16 cellular contexts compared by ENCODE assay signal in genomic region chr10:13853854-13854253, GRCh38.
DNase-seq lines count a peak whose midpoint lies in the region; ATAC-seq, FAIRE-seq and TF ChIP-seq lines count a peak whose summit lies in the region.
"Had no signal": no experiment of that assay in that cellular context is flagged by ENCODE, and none has a peak within 500 bp of the region (broad histone marks: within the 10 kb centered on the region; RNA-seq: fewer than 3 reads in every experiment).

No MANE protein-coding gene starts in this region.

- 36 to 52% (median 41%) methylated on average over 6 of the region's 6 CpGs for WGBS in adrenal gland, 4 donors
- 44 to 57% methylated on average over 6 of the region's 6 CpGs for WGBS in heart right ventricle, 2 donors

- no peak for TF ChIP-seq POLR2A in adrenal gland (IDR thresholded peaks at IDR 0.05)
- no peak for TF ChIP-seq POLR2A in gastrocnemius medialis (IDR thresholded peaks at IDR 0.05)

- in situ Hi-C loops in gastrocnemius medialis (cut with MboI; ENCODE audit: low sequenced_read_pairs in 4 of 4) = no loop called here

- H3K36me3 ChIP-seq in adrenal gland (replicated peaks in 1 of 2) = no peaks in the 10 kb centered on the region
- peaks cover 0 to 11% (median 0%) of the 10 kb centered on the region in 9 donors for H3K36me3 ChIP-seq in heart right ventricle
- H3K36me3 ChIP-seq in gastrocnemius medialis = no peaks in the 10 kb centered on the region
- H3K36me3 ChIP-seq: cardiac muscle cell, thyroid gland had no signal

- no peak overlapping the region for H3K4me3 ChIP-seq in adrenal gland
- H3K4me3 ChIP-seq in heart right ventricle = no peak overlapping the region
- H3K4me3 ChIP-seq in gastrocnemius medialis = no peak overlapping the region
- H3K4me3 ChIP-seq: cardiac muscle cell, thyroid gland had no signal

- H3K4me1 ChIP-seq in adrenal gland (replicated peaks in 1 of 2) = peaks cover 5 to 9% of the 10 kb centered on the region in 2 donors
- H3K4me1 ChIP-seq in heart right ventricle = peaks cover 3 to 54% (median 32%) of the 10 kb centered on the region in 9 donors
- H3K4me1 ChIP-seq in gastrocnemius medialis = peaks cover 6% of the 10 kb centered on the region in 2 donors

- intact Hi-C loops in adrenal gland (cut with DNase I) (no loop called here), heart right ventricle (cut with DNase I) (no loop called here), gastrocnemius medialis (cut with DNase I; ENCODE audit: low total_unique reads) (no loop called here)

- ATAC-seq in heart right ventricle (peak; percentile 83 to 95 (median 86)), gastrocnemius medialis (peak; percentile 73 to 74), GM18867 (IDR thresholded peaks at IDR 0.05; ENCODE audit: unreplicated experiment) (no peak), GM19328 (IDR thresholded peaks at IDR 0.05; ENCODE audit: unreplicated experiment) (no peak)

- H3K9me3 ChIP-seq in adrenal gland (replicated peaks in 1 of 3) = no peaks in the 10 kb centered on the region
- no peaks in the 10 kb centered on the region for H3K9me3 ChIP-seq in heart right ventricle
- no peaks in the 10 kb centered on the region for H3K9me3 ChIP-seq in gastrocnemius medialis
- H3K9me3 ChIP-seq: thyroid gland had no signal

- TF ChIP-seq CTCF in adrenal gland (IDR thresholded peaks at IDR 0.05) = no peak
- no peak for TF ChIP-seq CTCF in heart right ventricle (IDR thresholded peaks at IDR 0.05)
- TF ChIP-seq CTCF in gastrocnemius medialis (IDR thresholded peaks at IDR 0.05 in 4 of 5, conservative IDR thresholded peaks at IDR 0.05 in 1 of 5) = no peak

- H3K27me3 ChIP-seq in adrenal gland (no peaks in the 10 kb centered on the region), heart right ventricle (no peaks in the 10 kb centered on the region), gastrocnemius medialis (no peaks in the 10 kb centered on the region)
- H3K27me3 ChIP-seq: cardiac muscle cell, thyroid gland had no signal

- no peak for FAIRE-seq in GM19239 (lab: Jason Lieb, UNC)
- FAIRE-seq: H54 had no signal

- peak; percentile 93 for DNase-seq in EH (ENCODE audit: low read depth)
- DNase-seq in adrenal gland = peak in 6 of 7 donors; percentile 32 to 74 (median 44)
- DNase-seq in heart right ventricle = peak in 1 of 2 donors; percentile 63
- no peak for DNase-seq in gastrocnemius medialis
- DNase-seq in globus pallidus (ENCODE audit: low spot score) = no peak
- DNase-seq in GM19239 (ENCODE audit: insufficient read length, low spot score) = no peak
- DNase-seq: activated gamma-delta T cell, Kasumi-1, NCI-H2081 treated with DMSO at 0.1 percent for 48 hours, NCI-H82, thyroid gland had no signal

- H3K27ac ChIP-seq in adrenal gland (peak overlapping the region in 4 of 5 donors; percentile 7 to 87 (median 64)), heart right ventricle (peak overlapping the region in 8 of 10 donors; percentile 53 to 87 (median 60)), gastrocnemius medialis (peak overlapping the region; percentile 60 to 77 (median 70))
- H3K27ac ChIP-seq: cardiac muscle cell, HL-60 had no signal

Comparison
In these comparisons a context has a peak if more than half of its experiments do, and no peak if none do; other contexts are left out.
1. DNase-seq: peak in EH (single experiment) and adrenal gland (6 of 7); none in gastrocnemius medialis (0 of 2), globus pallidus (single experiment) and GM19239 (single experiment).
2. ATAC-seq: peak in heart right ventricle (8 of 8) and gastrocnemius medialis (2 of 2); none in GM18867 (single experiment) and GM19328 (single experiment).
3. Peak in every context shown above with its lines, with median percentiles within 50 percentile points of each other: H3K27ac ChIP-seq.